Comparison of ENCODE assay signal across 8 cellular contexts in genomic region chr13:31431722-31432137, GRCh38.
DNase-seq lines count a peak whose midpoint lies in the region; ATAC-seq and TF ChIP-seq lines count a peak whose summit lies in the region.

No MANE protein-coding gene starts in this region.

- H3K27me3 ChIP-seq in lung (ENCODE audit: control insufficient read depth, insufficient read depth) = no peaks in the 10 kb centered on the region

- H3K27ac ChIP-seq in VCaP (no peak overlapping the region), coronary artery (no peak overlapping the region), lung (ENCODE audit: low read depth in 1 of 2, low read length in 1 of 2) (no peak overlapping the region)

- DNase-seq in Ammon's horn (ENCODE audit: low spot score) (peak; percentile 31), coronary artery (ENCODE audit: low spot score) (no peak), lung (ENCODE audit: low spot score) (no peak)
- DNase-seq in stimulated activated naive CD8-positive, alpha-beta T cell treated with anti-CD3 and anti-CD28 coated beads, Interleukin-15, Interleukin-2, amounts not matched to agents 100 U/mL and 50 U/mL, for 24 hours = peak; percentile 57

- H3K4me1 ChIP-seq in lung (ENCODE audit: control insufficient read depth in 2 of 2, insufficient read depth in 2 of 2, low read length in 2 of 2) = no peaks in the 10 kb centered on the region

- H3K36me3 ChIP-seq in lung (ENCODE audit: control insufficient read depth in 2 of 2, insufficient read depth in 2 of 2, low read length in 2 of 2) = no peaks in the 10 kb centered on the region

- H3K4me3 ChIP-seq in coronary artery = no peak overlapping the region
- H3K4me3 ChIP-seq in lung = no peak overlapping the region

- TF ChIP-seq CTCF in LNCAP (IDR thresholded peaks at IDR 0.05) (peak; percentile 78), VCaP (conservative IDR thresholded peaks at IDR 0.05) (peak; percentile 93), coronary artery (IDR thresholded peaks at IDR 0.05) (peak; percentile 70), lung (IDR thresholded peaks at IDR 0.05; ENCODE audit: control extremely low read depth, extremely low read depth) (peak; percentile 38)

- ATAC-seq in GM18867 (IDR thresholded peaks at IDR 0.05; ENCODE audit: unreplicated experiment) (peak; percentile 74), lung (ENCODE audit: insufficient read depth, low FRiP score) (no peak), HG03571 (IDR thresholded peaks at IDR 0.05; ENCODE audit: unreplicated experiment) (no peak)
- ATAC-seq in stimulated activated naive CD8-positive, alpha-beta T cell treated with anti-CD3 and anti-CD28 coated beads, Interleukin-15, Interleukin-2, amounts not matched to agents 100 U/mL and 50 U/mL, for 24 hours = peak; percentile 43

- peaks cover 0 to 3% of the 10 kb centered on the region in 2 donors for H3K9me3 ChIP-seq in lung (ENCODE audit: control insufficient read depth in 2 of 2, insufficient read depth in 1 of 2, low read length in 1 of 2)

- 26 to 44% methylated on average over 4 of the region's 4 CpGs for WGBS in lung, 2 donors

Comparison
In these comparisons a context has a peak if more than half of its experiments do, and no peak if none do; other contexts are left out.
1. DNase-seq: peak in Ammon's horn (single experiment) and stimulated activated naive CD8-positive, alpha-beta T cell treated with anti-CD3 and anti-CD28 coated beads, Interleukin-15, Interleukin-2, amounts not matched to agents 100 U/mL and 50 U/mL, for 24 hours (single experiment); none in coronary artery (single experiment) and lung (single experiment).
2. ATAC-seq: peak in GM18867 (single experiment) and stimulated activated naive CD8-positive, alpha-beta T cell treated with anti-CD3 and anti-CD28 coated beads, Interleukin-15, Interleukin-2, amounts not matched to agents 100 U/mL and 50 U/mL, for 24 hours (single experiment); none in lung (single experiment) and HG03571 (single experiment).
3. CTCF ChIP-seq: peak in every context shown above with its lines; median percentile 93 in VCaP; 78 in LNCAP; 70 in coronary artery; 38 in lung.